Comparison of ENCODE assay signal across 1 cellular context in genomic region chr12:52879394-52880351, GRCh38.
TF ChIP-seq lines count a peak whose summit lies in the region.

No MANE protein-coding gene starts in this region.

TF ChIP-seq in K562, 482 proteins besides CTCF, POLR2A, EP300 and RAD21 (continued from another document):
- TF ChIP-seq, protein P1, sequence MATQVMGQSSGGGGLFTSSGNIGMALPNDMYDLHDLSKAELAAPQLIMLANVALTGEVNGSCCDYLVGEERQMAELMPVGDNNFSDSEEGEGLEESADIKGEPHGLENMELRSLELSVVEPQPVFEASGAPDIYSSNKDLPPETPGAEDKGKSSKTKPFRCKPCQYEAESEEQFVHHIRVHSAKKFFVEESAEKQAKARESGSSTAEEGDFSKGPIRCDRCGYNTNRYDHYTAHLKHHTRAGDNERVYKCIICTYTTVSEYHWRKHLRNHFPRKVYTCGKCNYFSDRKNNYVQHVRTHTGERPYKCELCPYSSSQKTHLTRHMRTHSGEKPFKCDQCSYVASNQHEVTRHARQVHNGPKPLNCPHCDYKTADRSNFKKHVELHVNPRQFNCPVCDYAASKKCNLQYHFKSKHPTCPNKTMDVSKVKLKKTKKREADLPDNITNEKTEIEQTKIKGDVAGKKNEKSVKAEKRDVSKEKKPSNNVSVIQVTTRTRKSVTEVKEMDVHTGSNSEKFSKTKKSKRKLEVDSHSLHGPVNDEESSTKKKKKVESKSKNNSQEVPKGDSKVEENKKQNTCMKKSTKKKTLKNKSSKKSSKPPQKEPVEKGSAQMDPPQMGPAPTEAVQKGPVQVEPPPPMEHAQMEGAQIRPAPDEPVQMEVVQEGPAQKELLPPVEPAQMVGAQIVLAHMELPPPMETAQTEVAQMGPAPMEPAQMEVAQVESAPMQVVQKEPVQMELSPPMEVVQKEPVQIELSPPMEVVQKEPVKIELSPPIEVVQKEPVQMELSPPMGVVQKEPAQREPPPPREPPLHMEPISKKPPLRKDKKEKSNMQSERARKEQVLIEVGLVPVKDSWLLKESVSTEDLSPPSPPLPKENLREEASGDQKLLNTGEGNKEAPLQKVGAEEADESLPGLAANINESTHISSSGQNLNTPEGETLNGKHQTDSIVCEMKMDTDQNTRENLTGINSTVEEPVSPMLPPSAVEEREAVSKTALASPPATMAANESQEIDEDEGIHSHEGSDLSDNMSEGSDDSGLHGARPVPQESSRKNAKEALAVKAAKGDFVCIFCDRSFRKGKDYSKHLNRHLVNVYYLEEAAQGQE (CRISPR knock-in tag; IDR thresholded peaks at IDR 0.05; ENCODE audit: low read depth), result 0 out of 2 replicates have a peak, but pooled peaks have one; percentile 42
- TF ChIP-seq HIVEP1 (CRISPR knock-in tag; IDR thresholded peaks at IDR 0.05) (no peak), ZNF518B (CRISPR knock-in tag; IDR thresholded peaks at IDR 0.05) (no peak), RBM25 (IDR thresholded peaks at IDR 0.05; ENCODE audit: low read depth, low read length, severe bottlenecking) (no peak), NR4A1 (CRISPR knock-in tag; IDR thresholded peaks at IDR 0.05) (0 out of 2 replicates have a peak, but pooled peaks have one; percentile 72), NR4A1 (tag; IDR thresholded peaks at IDR 0.05) (no peak; the same call in 1 of the 2 replicates), CBFA2T3 (IDR thresholded peaks at IDR 0.05) (no peak), TAF15 (IDR thresholded peaks at IDR 0.05; ENCODE audit: low read depth, low read length) (no peak), GATAD2B (IDR thresholded peaks at IDR 0.05; ENCODE audit: borderline replicate concordance) (peak; percentile 52; the same call in 1 of the 2 replicates), PHF21A (IDR thresholded peaks at IDR 0.05; ENCODE audit: borderline replicate concordance, low read depth) (no peak), CLOCK (CRISPR knock-in tag; IDR thresholded peaks at IDR 0.05; ENCODE audit: borderline replicate concordance) (no peak), EGR1 (conservative IDR thresholded peaks at IDR 0.05) (peak; percentile 79), ZNF766 (CRISPR knock-in tag; conservative IDR thresholded peaks at IDR 0.05) (peak; percentile 36; the same call in 1 of the 2 replicates), CHD1 (IDR thresholded peaks at IDR 0.05; ENCODE audit: low read length) (no peak), ZNF354B (CRISPR knock-in tag; IDR thresholded peaks at IDR 0.05) (no peak), RFX5 (IDR thresholded peaks at IDR 0.05; ENCODE audit: low read depth, low read length) (no peak), NR2C2 (CRISPR knock-in tag; IDR thresholded peaks at IDR 0.05) (no peak; the same call in 1 of the 2 replicates), NR2C2 (tag; IDR thresholded peaks at IDR 0.05) (no peak), KAT7 (CRISPR knock-in tag; IDR thresholded peaks at IDR 0.05; ENCODE audit: borderline replicate concordance) (no peak), ZNF780A (CRISPR knock-in tag; IDR thresholded peaks at IDR 0.05) (no peak), CBX2 (IDR thresholded peaks at IDR 0.05; ENCODE audit: insufficient read depth, low read length, poor library complexity, severe bottlenecking) (no peak), MTF1 (CRISPR knock-in tag; IDR thresholded peaks at IDR 0.05; ENCODE audit: borderline replicate concordance) (no peak), BRD9 (IDR thresholded peaks at IDR 0.05; ENCODE audit: low read depth, partially characterized antibody) (peak; percentile 41), POLR2AphosphoS2 (IDR thresholded peaks at IDR 0.05; ENCODE audit: low read length) (no peak)
- TF ChIP-seq, protein P2, sequence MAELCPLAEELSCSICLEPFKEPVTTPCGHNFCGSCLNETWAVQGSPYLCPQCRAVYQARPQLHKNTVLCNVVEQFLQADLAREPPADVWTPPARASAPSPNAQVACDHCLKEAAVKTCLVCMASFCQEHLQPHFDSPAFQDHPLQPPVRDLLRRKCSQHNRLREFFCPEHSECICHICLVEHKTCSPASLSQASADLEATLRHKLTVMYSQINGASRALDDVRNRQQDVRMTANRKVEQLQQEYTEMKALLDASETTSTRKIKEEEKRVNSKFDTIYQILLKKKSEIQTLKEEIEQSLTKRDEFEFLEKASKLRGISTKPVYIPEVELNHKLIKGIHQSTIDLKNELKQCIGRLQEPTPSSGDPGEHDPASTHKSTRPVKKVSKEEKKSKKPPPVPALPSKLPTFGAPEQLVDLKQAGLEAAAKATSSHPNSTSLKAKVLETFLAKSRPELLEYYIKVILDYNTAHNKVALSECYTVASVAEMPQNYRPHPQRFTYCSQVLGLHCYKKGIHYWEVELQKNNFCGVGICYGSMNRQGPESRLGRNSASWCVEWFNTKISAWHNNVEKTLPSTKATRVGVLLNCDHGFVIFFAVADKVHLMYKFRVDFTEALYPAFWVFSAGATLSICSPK (IDR thresholded peaks at IDR 0.05; ENCODE audit: borderline replicate concordance), result no peak
- TF ChIP-seq, protein P3, sequence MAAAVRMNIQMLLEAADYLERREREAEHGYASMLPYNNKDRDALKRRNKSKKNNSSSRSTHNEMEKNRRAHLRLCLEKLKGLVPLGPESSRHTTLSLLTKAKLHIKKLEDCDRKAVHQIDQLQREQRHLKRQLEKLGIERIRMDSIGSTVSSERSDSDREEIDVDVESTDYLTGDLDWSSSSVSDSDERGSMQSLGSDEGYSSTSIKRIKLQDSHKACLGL (CRISPR knock-in tag; IDR thresholded peaks at IDR 0.05; ENCODE audit: borderline replicate concordance, poor library complexity, severe bottlenecking), result no peak
- TF ChIP-seq, protein P4, sequence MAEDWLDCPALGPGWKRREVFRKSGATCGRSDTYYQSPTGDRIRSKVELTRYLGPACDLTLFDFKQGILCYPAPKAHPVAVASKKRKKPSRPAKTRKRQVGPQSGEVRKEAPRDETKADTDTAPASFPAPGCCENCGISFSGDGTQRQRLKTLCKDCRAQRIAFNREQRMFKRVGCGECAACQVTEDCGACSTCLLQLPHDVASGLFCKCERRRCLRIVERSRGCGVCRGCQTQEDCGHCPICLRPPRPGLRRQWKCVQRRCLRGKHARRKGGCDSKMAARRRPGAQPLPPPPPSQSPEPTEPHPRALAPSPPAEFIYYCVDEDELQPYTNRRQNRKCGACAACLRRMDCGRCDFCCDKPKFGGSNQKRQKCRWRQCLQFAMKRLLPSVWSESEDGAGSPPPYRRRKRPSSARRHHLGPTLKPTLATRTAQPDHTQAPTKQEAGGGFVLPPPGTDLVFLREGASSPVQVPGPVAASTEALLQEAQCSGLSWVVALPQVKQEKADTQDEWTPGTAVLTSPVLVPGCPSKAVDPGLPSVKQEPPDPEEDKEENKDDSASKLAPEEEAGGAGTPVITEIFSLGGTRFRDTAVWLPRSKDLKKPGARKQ (CRISPR knock-in tag; IDR thresholded peaks at IDR 0.05), result no peak
TF ChIP-seq in K562: peak in this region for 119.
